ENCODE assay signal across 1 cellular context in the genomic region with DNA sequence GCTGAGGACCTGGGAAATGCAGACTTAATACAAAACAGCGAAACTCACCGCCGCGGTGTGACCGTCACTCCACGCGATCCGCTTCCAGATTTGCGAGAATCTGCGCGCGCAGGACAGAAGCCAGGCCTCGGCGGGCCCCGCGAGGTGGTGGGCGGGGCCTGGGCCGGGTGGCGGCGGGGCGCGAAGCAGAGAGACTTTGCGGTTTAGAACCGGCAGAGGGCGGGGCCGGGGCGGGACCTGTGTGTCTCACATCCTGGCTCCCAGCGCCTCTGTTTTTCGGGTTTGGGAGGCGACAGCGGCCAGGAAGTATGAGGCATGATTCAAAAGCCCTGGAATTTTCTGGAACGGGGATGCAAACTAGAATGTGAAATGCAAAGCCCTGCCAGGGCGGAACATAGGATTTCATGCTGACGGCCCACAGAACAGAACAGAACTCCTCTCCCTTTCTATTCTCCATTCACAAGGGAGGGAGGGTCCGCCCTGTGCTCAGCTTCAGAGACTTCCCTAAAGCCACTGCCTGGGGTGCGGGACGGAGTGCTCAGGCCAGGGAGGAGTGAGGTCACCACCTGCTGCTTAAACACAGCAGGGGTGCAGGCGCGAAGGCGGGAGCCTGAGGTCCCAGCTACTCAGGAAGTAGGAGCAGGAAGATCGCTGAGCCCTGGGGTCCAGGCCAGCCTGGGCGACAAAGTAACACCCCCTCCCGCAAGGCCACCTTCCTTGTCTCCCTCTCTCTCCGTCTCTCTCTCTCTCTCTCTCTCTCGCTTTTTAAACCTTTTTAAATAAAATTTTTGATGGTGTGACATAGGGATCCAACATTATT.
TF ChIP-seq lines count a peak whose summit lies in the region.

No MANE protein-coding gene starts in this region.

TF ChIP-seq in WTC11, 78 proteins besides CTCF, POLR2A, EP300 and RAD21 (continued from another document):
- TF ChIP-seq, protein P1, sequence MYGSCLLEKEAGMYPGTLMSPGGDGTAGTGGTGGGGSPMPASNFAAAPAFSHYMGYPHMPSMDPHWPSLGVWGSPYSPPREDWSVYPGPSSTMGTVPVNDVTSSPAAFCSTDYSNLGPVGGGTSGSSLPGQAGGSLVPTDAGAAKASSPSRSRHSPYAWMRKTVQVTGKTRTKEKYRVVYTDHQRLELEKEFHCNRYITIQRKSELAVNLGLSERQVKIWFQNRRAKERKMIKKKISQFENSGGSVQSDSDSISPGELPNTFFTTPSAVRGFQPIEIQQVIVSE (CRISPR knock-in tag; IDR thresholded peaks at IDR 0.05; ENCODE audit: borderline replicate concordance), result no peak
- TF ChIP-seq SP1 (CRISPR knock-in tag; conservative IDR thresholded peaks at IDR 0.05), result peak; percentile 58
- TF ChIP-seq SMAD3 (CRISPR knock-in tag; IDR thresholded peaks at IDR 0.05; ENCODE audit: borderline replicate concordance), result peak; percentile 17; the same call in 1 of the 2 replicates
- no peak for TF ChIP-seq FOXP1 (CRISPR knock-in tag; IDR thresholded peaks at IDR 0.05; ENCODE audit: borderline replicate concordance)
- TF ChIP-seq, protein P2, sequence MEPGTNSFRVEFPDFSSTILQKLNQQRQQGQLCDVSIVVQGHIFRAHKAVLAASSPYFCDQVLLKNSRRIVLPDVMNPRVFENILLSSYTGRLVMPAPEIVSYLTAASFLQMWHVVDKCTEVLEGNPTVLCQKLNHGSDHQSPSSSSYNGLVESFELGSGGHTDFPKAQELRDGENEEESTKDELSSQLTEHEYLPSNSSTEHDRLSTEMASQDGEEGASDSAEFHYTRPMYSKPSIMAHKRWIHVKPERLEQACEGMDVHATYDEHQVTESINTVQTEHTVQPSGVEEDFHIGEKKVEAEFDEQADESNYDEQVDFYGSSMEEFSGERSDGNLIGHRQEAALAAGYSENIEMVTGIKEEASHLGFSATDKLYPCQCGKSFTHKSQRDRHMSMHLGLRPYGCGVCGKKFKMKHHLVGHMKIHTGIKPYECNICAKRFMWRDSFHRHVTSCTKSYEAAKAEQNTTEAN (CRISPR knock-in tag; IDR thresholded peaks at IDR 0.05), result no peak
- no peak for TF ChIP-seq ZNF219 (CRISPR knock-in tag; IDR thresholded peaks at IDR 0.05; ENCODE audit: borderline replicate concordance)
- peak; percentile 42; the same call in 1 of the 2 replicates for TF ChIP-seq ZNF263 (CRISPR knock-in tag; IDR thresholded peaks at IDR 0.05; ENCODE audit: low read depth)
- no peak for TF ChIP-seq TP53 (CRISPR knock-in tag; IDR thresholded peaks at IDR 0.05)
